Comparison of ENCODE assay signal across 18 cellular contexts in genomic region chr12:99053599-99054362, GRCh38.
DNase-seq lines count a peak whose midpoint lies in the region; ATAC-seq and TF ChIP-seq lines count a peak whose summit lies in the region.
"Had no signal": no experiment of that assay in that cellular context is flagged by ENCODE, and none has a peak within 500 bp of the region (broad histone marks: within the 10 kb centered on the region; RNA-seq: fewer than 3 reads in every experiment).

No MANE protein-coding gene starts in this region.

- TF ChIP-seq CTCF in SK-N-SH (IDR thresholded peaks at IDR 0.05) (no peak), dorsolateral prefrontal cortex (IDR thresholded peaks at IDR 0.05 in 54 of 56, conservative IDR thresholded peaks at IDR 0.05 in 2 of 56; ENCODE audit: low read depth in 1 of 56, partially characterized antibody in 56 of 56) (no peak), right atrium auricular region (IDR thresholded peaks at IDR 0.05) (no peak), adrenal gland (IDR thresholded peaks at IDR 0.05) (no peak)

- no peak for TF ChIP-seq EP300 in SK-N-SH (IDR thresholded peaks at IDR 0.05; ENCODE audit: borderline replicate concordance in 1 of 2, low read depth in 1 of 2, low read length in 1 of 2)

- CTCF ChIA-PET in SK-N-SH (lab: Yijun Ruan, JAX), result interaction anchor here (2.8 kb wide), 1 partner anchor 10 kb away, joined by 13 read pairs; no protein-coding TSS in a partner anchor
- CTCF ChIA-PET in naive thymus-derived CD4-positive, alpha-beta T cell (lab: Charles Lee), result interaction anchor here (0.6 kb wide), 1 partner anchor 1464 kb away, joined by 3 read pairs; no protein-coding TSS in a partner anchor

- peaks cover 0 to 6% (median 0%) of the 10 kb centered on the region in 11 donors for H3K9me3 Mint-ChIP-seq in naive thymus-derived CD4-positive, alpha-beta T cell
- H3K9me3 Mint-ChIP-seq: CD8-positive, alpha-beta memory T cell had no signal

- intact Hi-C loops in dorsolateral prefrontal cortex (cut with DNase I), result no loop called here
- intact Hi-C loops in naive thymus-derived CD4-positive, alpha-beta T cell (cut with micrococcal nuclease), result no loop called here
- intact Hi-C loops in adrenal gland (cut with DNase I), result no loop called here

- no peak overlapping the region for H3K27ac Mint-ChIP-seq in naive thymus-derived CD4-positive, alpha-beta T cell
- H3K27ac Mint-ChIP-seq: CD8-positive, alpha-beta memory T cell had no signal

- no peaks in the 10 kb centered on the region for H4K20me1 ChIP-seq in SK-N-SH (ENCODE audit: insufficient read depth)
- H4K20me1 ChIP-seq: BLaER1 treated with 17β-estradiol and CSF1 and Interleukin-3, amounts not matched to agents 10 nM and 100 nM had no signal

- DNase-seq in SK-N-SH, result no peak
- DNase-seq in NOMO-1 treated with DMSO at 0.1 percent for 48 hours (lab: John Stamatoyannopoulos, UW; ENCODE audit: unreplicated experiment), result peak; percentile 75
- no peak for DNase-seq in dorsolateral prefrontal cortex
- no peak for DNase-seq in naive thymus-derived CD4-positive, alpha-beta T cell
- no peak for DNase-seq in right atrium auricular region (ENCODE audit: low spot score)
- no peak for DNase-seq in adrenal gland
- DNase-seq in globus pallidus (ENCODE audit: low spot score), result no peak
- DNase-seq: 8988T; CD8-positive, alpha-beta memory T cell; DMS79; NCI-H1436 treated with DMSO at 0.1 percent for 48 hours; NCI-H2081; NCI-H510A treated with DMSO at 0.1 percent for 48 hours; NCI-H82; OCI-M1; SHP77 treated with DMSO at 0.1 percent for 48 hours had no signal

- POLR2A ChIA-PET in SK-N-SH (lab: Yijun Ruan, JAX), result no interaction called here
- POLR2A ChIA-PET in naive thymus-derived CD4-positive, alpha-beta T cell (lab: Charles Lee), result no interaction called here

- no peaks in the 10 kb centered on the region for H3K9me2 ChIP-seq in SK-N-SH

- no peaks in the 10 kb centered on the region for H3F3A ChIP-seq in SK-N-SH (replicated peaks; ENCODE audit: insufficient read depth)

- TF ChIP-seq POLR2A in adrenal gland (IDR thresholded peaks at IDR 0.05), result no peak

- H3K4me3 Mint-ChIP-seq in naive thymus-derived CD4-positive, alpha-beta T cell, result no peak overlapping the region
- H3K4me3 Mint-ChIP-seq: CD8-positive, alpha-beta memory T cell had no signal

- H3K4me1 Mint-ChIP-seq in naive thymus-derived CD4-positive, alpha-beta T cell, result no peaks in the 10 kb centered on the region
- H3K4me1 Mint-ChIP-seq: CD8-positive, alpha-beta memory T cell had no signal

- H3K27me3 ChIP-seq in SK-N-SH (ENCODE audit: insufficient read depth), result no peaks in the 10 kb centered on the region
- H3K27me3 ChIP-seq in dorsolateral prefrontal cortex, result no peaks in the 10 kb centered on the region
- no peaks in the 10 kb centered on the region for H3K27me3 ChIP-seq in naive thymus-derived CD4-positive, alpha-beta T cell (ENCODE audit: control insufficient read depth in 2 of 2, insufficient read depth in 2 of 2, low read length in 2 of 2)
- no peaks in the 10 kb centered on the region for H3K27me3 ChIP-seq in right atrium auricular region
- H3K27me3 ChIP-seq in adrenal gland, result no peaks in the 10 kb centered on the region
- H3K27me3 ChIP-seq: BLaER1 treated with 17β-estradiol and CSF1 and Interleukin-3, amounts not matched to agents 10 nM and 100 nM had no signal

- peak; percentile 54; the same call in 1 of the 3 replicates for ATAC-seq in SK-N-SH treated with all-trans-retinoic acid at 6 μM for 48 hours
- ATAC-seq in naive thymus-derived CD4-positive, alpha-beta T cell, result no peak

- no peak overlapping the region for H2AFZ ChIP-seq in SK-N-SH (ENCODE audit: low read depth)

- H3K36me3 Mint-ChIP-seq in naive thymus-derived CD4-positive, alpha-beta T cell, result no peaks in the 10 kb centered on the region
- H3K36me3 Mint-ChIP-seq: CD8-positive, alpha-beta memory T cell had no signal

- H3K4me1 ChIP-seq in SK-N-SH (ENCODE audit: control insufficient read depth in 1 of 2, insufficient read depth in 2 of 2, low read depth in 1 of 2, low read length in 1 of 2) (no peaks in the 10 kb centered on the region), right atrium auricular region (no peaks in the 10 kb centered on the region), adrenal gland (replicated peaks in 1 of 2) (no peaks in the 10 kb centered on the region)
- no peaks in the 10 kb centered on the region for H3K4me1 ChIP-seq in naive thymus-derived CD4-positive, alpha-beta T cell (ENCODE audit: control insufficient read depth in 2 of 2, insufficient read depth in 2 of 2, low read length in 2 of 2)

- H3K79me2 ChIP-seq in SK-N-SH (ENCODE audit: insufficient read depth), result no peaks in the 10 kb centered on the region

- WGBS in SK-N-SH (ENCODE audit: low lambda C conversion rate), result 75% methylated on average over 11 of the region's 11 CpGs
- WGBS in adrenal gland, 4 donors, result 91 to 96% (median 93%) methylated on average over 11 of the region's 11 CpGs

- no peak for TF ChIP-seq RAD21 in SK-N-SH (IDR thresholded peaks at IDR 0.05; ENCODE audit: low read length)

- H3K9me3 ChIP-seq in SK-N-SH (no peaks in the 10 kb centered on the region), right atrium auricular region (no peaks in the 10 kb centered on the region), adrenal gland (replicated peaks in 1 of 3) (no peaks in the 10 kb centered on the region)
- no peaks in the 10 kb centered on the region for H3K9me3 ChIP-seq in naive thymus-derived CD4-positive, alpha-beta T cell (ENCODE audit: control insufficient read depth in 2 of 3, low read length in 3 of 3)

- H3K4me3 ChIP-seq in SK-N-SH (ENCODE audit: low read depth in 2 of 2, low read length in 1 of 2) (no peak overlapping the region), dorsolateral prefrontal cortex (no peak overlapping the region), right atrium auricular region (no peak overlapping the region), adrenal gland (no peak overlapping the region)
- no peak overlapping the region for H3K4me3 ChIP-seq in naive thymus-derived CD4-positive, alpha-beta T cell (ENCODE audit: low read length)
- H3K4me3 ChIP-seq: BLaER1 treated with 17β-estradiol and CSF1 and Interleukin-3, amounts not matched to agents 10 nM and 100 nM had no signal

- peaks cover 0 to 5% (median 0%) of the 10 kb centered on the region in 5 donors for H3K27me3 Mint-ChIP-seq in naive thymus-derived CD4-positive, alpha-beta T cell
- H3K27me3 Mint-ChIP-seq: CD8-positive, alpha-beta memory T cell had no signal

- H3K4me2 ChIP-seq in SK-N-SH, result no peak overlapping the region
- H3K4me2 ChIP-seq: BLaER1 treated with 17β-estradiol and CSF1 and Interleukin-3, amounts not matched to agents 10 nM and 100 nM had no signal

- H3K9ac ChIP-seq in SK-N-SH, result no peak overlapping the region
- H3K9ac ChIP-seq: BLaER1 treated with 17β-estradiol and CSF1 and Interleukin-3, amounts not matched to agents 10 nM and 100 nM had no signal

- H3K36me3 ChIP-seq in SK-N-SH (replicated peaks in 1 of 2; ENCODE audit: control insufficient read depth in 1 of 2, insufficient read depth in 2 of 2, low read length in 1 of 2) (no peaks in the 10 kb centered on the region), right atrium auricular region (no peaks in the 10 kb centered on the region), adrenal gland (replicated peaks in 1 of 2) (no peaks in the 10 kb centered on the region)
- no peaks in the 10 kb centered on the region for H3K36me3 ChIP-seq in naive thymus-derived CD4-positive, alpha-beta T cell (ENCODE audit: control insufficient read depth in 2 of 3, insufficient read depth in 3 of 3, low read length in 3 of 3)

- no peak overlapping the region for H3K27ac ChIP-seq in SK-N-SH (ENCODE audit: low read depth in 2 of 2, low read length in 1 of 2)
- H3K27ac ChIP-seq in dorsolateral prefrontal cortex, result peak overlapping the region in 42 of 59 donors; percentile 2 to 79 (median 48)
- H3K27ac ChIP-seq in naive thymus-derived CD4-positive, alpha-beta T cell (ENCODE audit: low read depth, low read length), result no peak overlapping the region
- no peak overlapping the region for H3K27ac ChIP-seq in right atrium auricular region
- H3K27ac ChIP-seq in adrenal gland, result no peak overlapping the region
- H3K27ac ChIP-seq: BLaER1 treated with 17β-estradiol and CSF1 and Interleukin-3, amounts not matched to agents 10 nM and 100 nM had no signal

TF ChIP-seq in SK-N-SH treated with all-trans-retinoic acid at 6 μM for 48 hours, 23 proteins besides CTCF, POLR2A, EP300 and RAD21:
- TF ChIP-seq OSR1 (CRISPR knock-in tag; IDR thresholded peaks at IDR 0.05), result no peak
- TF ChIP-seq CSDC2 (CRISPR knock-in tag; IDR thresholded peaks at IDR 0.05), result no peak
- TF ChIP-seq ZNF70 (CRISPR knock-in tag; IDR thresholded peaks at IDR 0.05), result no peak
- TF ChIP-seq ZC3H10 (CRISPR knock-in tag; IDR thresholded peaks at IDR 0.05), result no peak

TF ChIP-seq in SK-N-SH, 30 proteins besides CTCF, POLR2A, EP300 and RAD21 (continues in another document):
- no peak for TF ChIP-seq IRF3 (IDR thresholded peaks at IDR 0.05; ENCODE audit: low read depth, low read length)
- TF ChIP-seq, protein P1, sequence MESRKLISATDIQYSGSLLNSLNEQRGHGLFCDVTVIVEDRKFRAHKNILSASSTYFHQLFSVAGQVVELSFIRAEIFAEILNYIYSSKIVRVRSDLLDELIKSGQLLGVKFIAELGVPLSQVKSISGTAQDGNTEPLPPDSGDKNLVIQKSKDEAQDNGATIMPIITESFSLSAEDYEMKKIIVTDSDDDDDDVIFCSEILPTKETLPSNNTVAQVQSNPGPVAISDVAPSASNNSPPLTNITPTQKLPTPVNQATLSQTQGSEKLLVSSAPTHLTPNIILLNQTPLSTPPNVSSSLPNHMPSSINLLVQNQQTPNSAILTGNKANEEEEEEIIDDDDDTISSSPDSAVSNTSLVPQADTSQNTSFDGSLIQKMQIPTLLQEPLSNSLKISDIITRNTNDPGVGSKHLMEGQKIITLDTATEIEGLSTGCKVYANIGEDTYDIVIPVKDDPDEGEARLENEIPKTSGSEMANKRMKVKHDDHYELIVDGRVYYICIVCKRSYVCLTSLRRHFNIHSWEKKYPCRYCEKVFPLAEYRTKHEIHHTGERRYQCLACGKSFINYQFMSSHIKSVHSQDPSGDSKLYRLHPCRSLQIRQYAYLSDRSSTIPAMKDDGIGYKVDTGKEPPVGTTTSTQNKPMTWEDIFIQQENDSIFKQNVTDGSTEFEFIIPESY (IDR thresholded peaks at IDR 0.05; ENCODE audit: borderline replicate concordance, low read depth), result no peak
- no peak for TF ChIP-seq CHD2 (IDR thresholded peaks at IDR 0.05; ENCODE audit: low read length, partially characterized antibody)
- TF ChIP-seq FOXM1 (IDR thresholded peaks at IDR 0.05; ENCODE audit: low read depth), result no peak
- no peak for TF ChIP-seq NFIC (IDR thresholded peaks at IDR 0.05; ENCODE audit: borderline replicate concordance)
- no peak for TF ChIP-seq MEF2A (IDR thresholded peaks at IDR 0.05; ENCODE audit: borderline replicate concordance, low read depth)

Comparison
In these comparisons a context has a peak if more than half of its experiments do, and no peak if none do; other contexts are left out.
1. H3K27ac ChIP-seq: peak in dorsolateral prefrontal cortex (42 of 59); none in SK-N-SH (0 of 2), naive thymus-derived CD4-positive, alpha-beta T cell (single experiment), right atrium auricular region (0 of 2) and adrenal gland (0 of 5).